In the genomic region with DNA sequence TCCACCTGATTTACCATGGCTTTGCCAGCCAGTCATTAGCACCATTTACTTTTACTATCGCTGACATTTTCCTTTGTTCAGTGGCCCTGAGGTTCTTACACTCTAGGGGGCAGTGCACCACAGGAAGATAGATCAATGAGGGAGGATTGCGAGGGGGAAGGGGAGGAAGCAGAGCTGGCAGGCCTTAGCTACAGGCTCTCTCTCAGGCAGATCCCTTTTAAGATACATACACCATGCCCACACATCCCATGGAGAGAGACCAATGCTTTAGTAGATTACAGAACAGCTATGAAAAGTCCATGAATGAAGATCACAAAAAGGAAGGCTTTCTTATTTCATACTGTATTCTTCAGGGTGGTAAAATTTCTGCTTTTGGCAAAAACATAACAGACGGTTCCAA, we compare ENCODE assay signal across 8 cellular contexts. TPM values are rescaled to one million over a fixed set of nuclear protein-coding genes. Genes with fewer than 3 reads are reported as not detected.
DNase-seq lines count a peak whose midpoint lies in the region; ATAC-seq and TF ChIP-seq lines count a peak whose summit lies in the region.

No MANE protein-coding gene starts in this region.

- no peaks in the 10 kb centered on the region for H3K9me3 ChIP-seq in SK-N-MC (ENCODE audit: low read depth, low read length)
- H3K9me3 ChIP-seq in left ventricle myocardium inferior (replicated peaks), result no peaks in the 10 kb centered on the region
- no peaks in the 10 kb centered on the region for H3K9me3 ChIP-seq in gastrocnemius medialis

- H3K4me1 ChIP-seq in left ventricle myocardium inferior, result peaks cover 19% of the 10 kb centered on the region
- peaks cover 3 to 8% of the 10 kb centered on the region in 2 donors for H3K4me1 ChIP-seq in gastrocnemius medialis

- intact Hi-C loops in left ventricle myocardium inferior (cut with micrococcal nuclease), result loop anchor here (10.0 kb wide), 1 partner anchor 80 kb away; the partner anchor contains the start of gene SSBP1
- intact Hi-C loops in gastrocnemius medialis (cut with DNase I; ENCODE audit: low total_unique reads), result loop anchor here (1.0 kb wide), 1 partner anchor 84 kb away; the partner anchor contains the start of gene SSBP1

- H3K36me3 ChIP-seq in SK-N-MC (ENCODE audit: insufficient read depth, low read length) (peaks cover 62% of the 10 kb centered on the region), left ventricle myocardium inferior (peaks cover 30% of the 10 kb centered on the region), gastrocnemius medialis (peaks cover 0 to 12% of the 10 kb centered on the region in 2 donors)

- peak; percentile 72 for TF ChIP-seq CTCF in GM12872 (IDR thresholded peaks at IDR 0.05; ENCODE audit: insufficient read depth, low read depth, low read length)
- TF ChIP-seq CTCF in NB4 (IDR thresholded peaks at IDR 0.05; ENCODE audit: low read depth, low read length), result peak; percentile 92
- peak; percentile 75 for TF ChIP-seq CTCF in left ventricle myocardium inferior (IDR thresholded peaks at IDR 0.05; ENCODE audit: borderline replicate concordance)
- TF ChIP-seq CTCF in gastrocnemius medialis (IDR thresholded peaks at IDR 0.05 in 4 of 5, conservative IDR thresholded peaks at IDR 0.05 in 1 of 5), result peak; percentile 33 to 59 (median 40)

- DNase-seq in NB4 (ENCODE audit: low read depth) (peak; percentile 87), SK-N-MC (ENCODE audit: low read depth, low spot score) (peak; percentile 42), amniotic stem cell (lab: John Stamatoyannopoulos, UW) (peak; percentile 44), left ventricle myocardium inferior (no peak), gastrocnemius medialis (peak in 1 of 2 donors; percentile 28), NCI-H187 (lab: John Stamatoyannopoulos, UW) (no peak)

- no peaks in the 10 kb centered on the region for H3K27me3 ChIP-seq in left ventricle myocardium inferior (ENCODE audit: low read depth)
- no peaks in the 10 kb centered on the region for H3K27me3 ChIP-seq in gastrocnemius medialis

- H3K4me3 ChIP-seq in NB4 (ENCODE audit: low read depth, low read length), result no peak overlapping the region
- H3K4me3 ChIP-seq in SK-N-MC, result no peak overlapping the region
- no peak overlapping the region for H3K4me3 ChIP-seq in left ventricle myocardium inferior
- no peak overlapping the region for H3K4me3 ChIP-seq in gastrocnemius medialis

- no peak for TF ChIP-seq POLR2A in NB4 (IDR thresholded peaks at IDR 0.05; ENCODE audit: extremely low read depth, insufficient read length)
- no peak for TF ChIP-seq POLR2A in gastrocnemius medialis (IDR thresholded peaks at IDR 0.05)

- in situ Hi-C loops in gastrocnemius medialis (cut with MboI; ENCODE audit: low sequenced_read_pairs in 4 of 4), result no loop called here

- H3K9ac ChIP-seq in SK-N-MC (ENCODE audit: insufficient read length), result no peak overlapping the region

- ATAC-seq in HG02588 (IDR thresholded peaks at IDR 0.05; ENCODE audit: unreplicated experiment) (peak; percentile 80), gastrocnemius medialis (peak in 1 of 2 donors; percentile 64)

- H3K27ac ChIP-seq in SK-N-MC (no peak overlapping the region), left ventricle myocardium inferior (replicated peaks) (peak overlapping the region; percentile 20), gastrocnemius medialis (no peak overlapping the region)

RNA-seq across cellular contexts. Expression of gene DENND11, which starts 47.4 kb away (rescaled TPM):
- 8.5 TPM for total RNA-seq in left ventricle myocardium inferior
- total RNA-seq in gastrocnemius medialis, result 1 to 10 TPM; 4.9 to 8.2 (median 6.7) TPM

RNA-seq across cellular contexts. Expression of gene WEE2, which starts 53.6 kb away (rescaled TPM):
- not detected for total RNA-seq in left ventricle myocardium inferior
- not detected for total RNA-seq in gastrocnemius medialis

Comparison
In these comparisons a context has a peak if more than half of its experiments do, and no peak if none do; other contexts are left out.
1. CTCF ChIP-seq: peak in every context shown above with its lines; median percentile 92 in NB4; 75 in left ventricle myocardium inferior; 72 in GM12872; 40 in gastrocnemius medialis.
2. DNase-seq: peak in NB4 (single experiment), SK-N-MC (single experiment) and amniotic stem cell (single experiment); none in left ventricle myocardium inferior (single experiment) and NCI-H187 (0 of 2).